8 cellular contexts compared by ENCODE assay signal in genomic region chr20:22851679-22852346, GRCh38.
DNase-seq lines count a peak whose midpoint lies in the region; ATAC-seq and TF ChIP-seq lines count a peak whose summit lies in the region.
"Not testable (repeated sequence)": the region's sequence is repeated elsewhere in the genome, so short reads cannot be mapped to it uniquely, and the experiment has no call there.

No MANE protein-coding gene starts in this region.

- not testable (repeated sequence) for H3K27ac ChIP-seq in DND-41 (ENCODE audit: low read length); WERI-Rb-1; right cardiac atrium (ENCODE audit: low read length)

- H3K9ac ChIP-seq in DND-41 (ENCODE audit: low read depth, low read length), result not testable (repeated sequence)

- H2AFZ ChIP-seq in DND-41 (ENCODE audit: low read depth, low read length), result not testable (repeated sequence)

- not testable (repeated sequence) for H3K4me3 ChIP-seq in DND-41 (ENCODE audit: low read depth in 1 of 2, low read length in 2 of 2); WERI-Rb-1 (ENCODE audit: low read depth, low read length); right cardiac atrium (ENCODE audit: low read length)

- H3K4me3 Mint-ChIP-seq in nephron, type B pancreatic cell: not testable (repeated sequence)

- not testable (repeated sequence) for H3K79me2 ChIP-seq in DND-41 (ENCODE audit: insufficient read depth, low read length)

- WGBS in right cardiac atrium, result 28% methylated on average over 3 of the region's 3 CpGs

- intact Hi-C loops in right cardiac atrium (cut with DNase I), result not testable (repeated sequence)

- H3K27me3 Mint-ChIP-seq in nephron (ENCODE audit: low read depth) (peaks cover 14% of the 10 kb centered on the region), type B pancreatic cell (peaks cover 51% of the 10 kb centered on the region)

- TF ChIP-seq CTCF in DND-41 (IDR thresholded peaks at IDR 0.05; ENCODE audit: borderline replicate concordance, extremely low read depth, low read length, poor library complexity, severe bottlenecking) (peak; percentile 75), WERI-Rb-1 (IDR thresholded peaks at IDR 0.05; ENCODE audit: low read depth, low read length) (peak; percentile 71), nephron (IDR thresholded peaks at IDR 0.05; ENCODE audit: unreplicated experiment in 3 of 3) (peak; percentile 41 to 56 (median 50)), type B pancreatic cell (conservative IDR thresholded peaks at IDR 0.05) (peak; percentile 80)

- H3K9me3 Mint-ChIP-seq in nephron, result peaks cover 33% of the 10 kb centered on the region
- not testable (repeated sequence) for H3K9me3 Mint-ChIP-seq in type B pancreatic cell

- ATAC-seq in DND-41 (ENCODE audit: insufficient read depth, low read depth) (peak; percentile 88), HG02870 (IDR thresholded peaks at IDR 0.05; ENCODE audit: unreplicated experiment) (peak; percentile 47), right cardiac atrium (peak in 1 of 2 donors; percentile 76)

- not testable (repeated sequence) for H3K27ac Mint-ChIP-seq in nephron, type B pancreatic cell

- not testable (repeated sequence) for H3K4me1 Mint-ChIP-seq in nephron; type B pancreatic cell (ENCODE audit: unreplicated experiment)

- H3K36me3 Mint-ChIP-seq in nephron (ENCODE audit: low read depth); type B pancreatic cell: not testable (repeated sequence)

- H3K36me3 ChIP-seq in DND-41 (ENCODE audit: insufficient read depth, low read length); WERI-Rb-1: not testable (repeated sequence)

- H3K4me1 ChIP-seq in DND-41 (ENCODE audit: insufficient read depth, low read length); right cardiac atrium (ENCODE audit: control insufficient read depth, insufficient read depth, low read length): not testable (repeated sequence)

- DNase-seq in DND-41, result peak; percentile 67
- peak; percentile 16 for DNase-seq in NCI-H748 treated with DMSO at 0.1 percent for 48 hours (lab: John Stamatoyannopoulos, UW)
- DNase-seq in WERI-Rb-1, result peak; percentile 25
- DNase-seq in ecto neural progenitor cell (ENCODE audit: low spot score), result peak; percentile 66
- peak in 2 of 3 donors; percentile 47 to 60 for DNase-seq in right cardiac atrium
- not testable (repeated sequence) for DNase-seq in type B pancreatic cell (ENCODE audit: extremely low spot score, unreplicated experiment)

- not testable (repeated sequence) for H3K27me3 ChIP-seq in DND-41 (ENCODE audit: insufficient read depth, low read length, poor library complexity); WERI-Rb-1 (ENCODE audit: insufficient read depth, low read depth, severe bottlenecking); right cardiac atrium (ENCODE audit: control insufficient read depth, insufficient read depth)

- not testable (repeated sequence) for H4K20me1 ChIP-seq in DND-41 (ENCODE audit: insufficient read depth, low read length)

- H3K9me3 ChIP-seq in DND-41 (ENCODE audit: insufficient read depth, low read length, severe bottlenecking); WERI-Rb-1 (ENCODE audit: severe bottlenecking); right cardiac atrium (ENCODE audit: control insufficient read depth, low read length): not testable (repeated sequence)

- not testable (repeated sequence) for H3K4me2 ChIP-seq in DND-41 (ENCODE audit: insufficient read depth, low read length)
